Comparison of ENCODE assay signal across 19 cellular contexts in genomic region chr19:12513531-12514061, GRCh38. TPM values are rescaled to one million over a fixed set of nuclear protein-coding genes. Genes with fewer than 3 reads are reported as not detected.
A peak's percentile ranks its signal among the peaks of the same experiment; 100 is the strongest.
DNase-seq lines count a peak whose midpoint lies in the region; ATAC-seq and TF ChIP-seq lines count a peak whose summit lies in the region.
"Had no signal": no experiment of that assay in that cellular context is flagged by ENCODE, and none has a peak within 500 bp of the region (broad histone marks: within the 10 kb centered on the region; RNA-seq: fewer than 3 reads in every experiment).

No MANE protein-coding gene starts in this region.

- no peaks in the 10 kb centered on the region for H4K20me1 ChIP-seq in mammary epithelial cell (ENCODE audit: insufficient read depth, low read length)

- H3K4me2 ChIP-seq in mammary epithelial cell (ENCODE audit: insufficient read depth, low read depth, low read length): no peak overlapping the region

- H3K4me1 ChIP-seq in mammary epithelial cell (ENCODE audit: insufficient read depth, low read length): no peaks in the 10 kb centered on the region
- H3K4me1 ChIP-seq: breast epithelium, psoas muscle, tibial artery had no signal

- dilution Hi-C loops in mammary epithelial cell (cut with HindIII; ENCODE audit: low sequenced_read_pairs): no loop called here

- 35% methylated on average over 5 of the region's 35 CpGs for WGBS in mammary epithelial cell (ENCODE audit: low coverage, missing lambda C conversion rate)

- H3K27ac ChIP-seq in dorsolateral prefrontal cortex (no peak overlapping the region), mammary epithelial cell (ENCODE audit: insufficient read depth, low read depth, low read length) (no peak overlapping the region)
- H3K27ac ChIP-seq: breast epithelium, psoas muscle, tibial artery had no signal

- no peak overlapping the region for H3K27ac Mint-ChIP-seq in HFFc6
- H3K27ac Mint-ChIP-seq in T-cell: no peak overlapping the region
- H3K27ac Mint-ChIP-seq: immature natural killer cell had no signal

- ATAC-seq in T-cell (replicated peaks in 1 of 4): no peak
- ATAC-seq: psoas muscle had no signal

- intact Hi-C loops in dorsolateral prefrontal cortex (cut with DNase I) (no loop called here), mammary epithelial cell (cut with micrococcal nuclease) (no loop called here)

- POLR2A ChIA-PET in T-cell (lab: Charles Lee): no interaction called here

- CTCF ChIA-PET in mammary epithelial cell (lab: Charles Lee; ENCODE audit: low non-redundant PET): no interaction called here
- CTCF ChIA-PET in T-cell (lab: Charles Lee): no interaction called here

- in situ Hi-C loops in mammary epithelial cell (cut with MboI; ENCODE audit: low sequenced_read_pairs in 2 of 2): no loop called here

- H3K36me3 ChIP-seq in mammary epithelial cell (ENCODE audit: insufficient read depth, low read length): no peaks in the 10 kb centered on the region
- H3K36me3 ChIP-seq: breast epithelium had no signal

- H2AFZ ChIP-seq in mammary epithelial cell (ENCODE audit: low read depth, low read length): no peak overlapping the region

- H3K9ac ChIP-seq in mammary epithelial cell (ENCODE audit: insufficient read depth, low read length): no peak overlapping the region

- no peaks in the 10 kb centered on the region; the same call in none of the 2 replicates for H3K27me3 Mint-ChIP-seq in HFFc6 (ENCODE audit: insufficient read depth)
- H3K27me3 Mint-ChIP-seq in T-cell: peaks cover 3 to 8% of the 10 kb centered on the region in 2 donors

- no peaks in the 10 kb centered on the region for H3K4me1 Mint-ChIP-seq in HFFc6 (ENCODE audit: low read depth)
- peaks cover 0 to 5% (median 2%) of the 10 kb centered on the region in 3 donors for H3K4me1 Mint-ChIP-seq in T-cell

- DNase-seq in HFFc6 (no peak), dorsolateral prefrontal cortex (peak in 9 of 10 donors; percentile 20 to 82 (median 75)), inferior parietal cortex (ENCODE audit: extremely low spot score) (peak; percentile 29), retina (peak; percentile 57), mammary epithelial cell (no peak), T-cell (no peak), COLO668 (lab: John Stamatoyannopoulos, UW; ENCODE audit: unreplicated experiment) (no peak)
- DNase-seq in stimulated activated naive CD4-positive, alpha-beta T cell (lab: John Stamatoyannopoulos, UW): no peak
- DNase-seq: activated naive CD4-positive, alpha-beta T cell; effector memory CD4-positive, alpha-beta T cell; GF-D8; immature natural killer cell; Kasumi-1; NCI-H1694; NCI-H524; OCI-M1; tibial artery had no signal

- BruUV-seq in mammary epithelial cell (replicated peaks; lab: Mats Ljungman, UMichigan): no TSS peak

- no peaks in the 10 kb centered on the region for H3K79me2 ChIP-seq in mammary epithelial cell (ENCODE audit: insufficient read depth, low read length)

- H3K9me3 ChIP-seq in mammary epithelial cell (replicated peaks; ENCODE audit: insufficient read depth, low read length): peaks cover 40% of the 10 kb centered on the region

- H3K27me3 ChIP-seq in dorsolateral prefrontal cortex (no peaks in the 10 kb centered on the region), mammary epithelial cell (ENCODE audit: insufficient read depth, low read length) (no peaks in the 10 kb centered on the region)
- H3K27me3 ChIP-seq: breast epithelium had no signal

- peaks cover 84% of the 10 kb centered on the region for H3K9me3 Mint-ChIP-seq in HFFc6
- peaks cover 8 to 13% (median 13%) of the 10 kb centered on the region in 3 donors for H3K9me3 Mint-ChIP-seq in T-cell

- H3K36me3 Mint-ChIP-seq in HFFc6 (ENCODE audit: low read depth): peaks cover 47% of the 10 kb centered on the region
- peaks cover 20% of the 10 kb centered on the region for H3K36me3 Mint-ChIP-seq in T-cell

- H3K4me3 Mint-ChIP-seq in HFFc6 (no peak overlapping the region), T-cell (no peak overlapping the region)
- H3K4me3 Mint-ChIP-seq: immature natural killer cell had no signal

- TF ChIP-seq CTCF in HFFc6 (IDR thresholded peaks at IDR 0.05) (peak; percentile 24; the same call in 1 of the 2 replicates), dorsolateral prefrontal cortex (IDR thresholded peaks at IDR 0.05 in 54 of 56, conservative IDR thresholded peaks at IDR 0.05 in 2 of 56; ENCODE audit: low read depth in 1 of 56, partially characterized antibody in 56 of 56) (peak in 7 of 56 donors; percentile 9 to 26 (median 20)), mammary epithelial cell (conservative IDR thresholded peaks at IDR 0.05 in 1 of 2, IDR thresholded peaks at IDR 0.05 in 1 of 2; ENCODE audit: extremely low read depth in 1 of 2, insufficient read depth in 1 of 2, low read depth in 1 of 2, low read length in 2 of 2) (no peak)

- peak overlapping the region in 55 of 59 donors; percentile 2 to 67 (median 49) for H3K4me3 ChIP-seq in dorsolateral prefrontal cortex
- H3K4me3 ChIP-seq in mammary epithelial cell (replicated peaks in 1 of 3; ENCODE audit: insufficient read depth in 1 of 3, low read depth in 2 of 3, low read length in 3 of 3): no peak overlapping the region
- H3K4me3 ChIP-seq: psoas muscle, tibial artery had no signal

RNA-seq across cellular contexts. Expression of gene ZNF709, which starts 29.0 kb away (rescaled TPM):
- 1 to 10 TPM in 5 of 6 experiments, under 1 TPM in 1; 0.99 to 1.7 (median 1.2) TPM for total RNA-seq in HFFc6 (2021; fragmentation: NEBNext Ultra II Directional; extraction: Animal tissue kit (Norgen Biotek cat#: 25700))
- total RNA-seq in dorsolateral prefrontal cortex: 10 to 100 TPM in 60 of 120 experiments, 1 to 10 TPM in 60; 4.7 to 18.1 (median 9.9) TPM
- 1 to 10 TPM in 1 of 2 donors, under 1 TPM in 1; 0.82 to 3.7 TPM for total RNA-seq in mammary epithelial cell
- 0.41 TPM for polyA plus RNA-seq in mammary epithelial cell
- polyA minus RNA-seq in mammary epithelial cell: not detected
- total RNA-seq in T-cell: 1 to 10 TPM; 2.4 to 5.3 (median 5.1) TPM

RNA-seq across cellular contexts. Expression of gene ZNF564, which starts 37.7 kb away (rescaled TPM):
- total RNA-seq in HFFc6 (2021; fragmentation: NEBNext Ultra II Directional; extraction: Animal tissue kit (Norgen Biotek cat#: 25700)): 1 to 10 TPM; 3.5 to 4.7 (median 4.2) TPM
- 10 to 100 TPM; 10.2 to 25.8 (median 14.0) TPM for total RNA-seq in dorsolateral prefrontal cortex
- 1 to 10 TPM; 4.3 to 5.5 TPM for total RNA-seq in mammary epithelial cell
- 1.2 TPM for polyA plus RNA-seq in mammary epithelial cell
- polyA minus RNA-seq in mammary epithelial cell: 3.2 TPM
- total RNA-seq in T-cell: 10 to 100 TPM; 14.2 to 21.8 (median 20.8) TPM

Comparison
In these comparisons a context has a peak if more than half of its experiments do, and no peak if none do; other contexts are left out.
1. DNase-seq: peak in dorsolateral prefrontal cortex (9 of 10), inferior parietal cortex (single experiment) and retina (single experiment); none in HFFc6 (single experiment), mammary epithelial cell (single experiment), T-cell (0 of 34), COLO668 (single experiment) and stimulated activated naive CD4-positive, alpha-beta T cell (0 of 6).
2. H3K4me3 ChIP-seq: peak in dorsolateral prefrontal cortex (55 of 59); none in mammary epithelial cell (0 of 3).